14 cellular contexts compared by ENCODE assay signal in genomic region chr5:135028791-135029467, GRCh38. TPM values are rescaled to one million over a fixed set of nuclear protein-coding genes. Genes with fewer than 3 reads are reported as not detected.
DNase-seq lines count a peak whose midpoint lies in the region; ATAC-seq, FAIRE-seq and TF ChIP-seq lines count a peak whose summit lies in the region.
"Had no signal": no experiment of that assay in that cellular context is flagged by ENCODE, and none has a peak within 500 bp of the region (broad histone marks: within the 10 kb centered on the region; RNA-seq: fewer than 3 reads in every experiment).

No MANE protein-coding gene starts in this region.

- H3K23ac ChIP-seq in H1 (ENCODE audit: insufficient read length), result no peak overlapping the region

- H4K91ac ChIP-seq in H1 (replicated peaks; ENCODE audit: insufficient read length, low read length), result peak overlapping the region; percentile 54

- H3K4ac ChIP-seq in H1 (replicated peaks; ENCODE audit: insufficient read length, low read depth, low read length), result no peak overlapping the region

- H3K27me3 Mint-ChIP-seq in memory B cell, result peaks cover 29% of the 10 kb centered on the region

- H2BK12ac ChIP-seq in H1 (ENCODE audit: low read depth, low read length), result peak overlapping the region; percentile 89

- POLR2A ChIA-PET in AG04450 (lab: Yijun Ruan, JAX), result no interaction called here
- POLR2A ChIA-PET in HEK293 (lab: Yijun Ruan, JAX), result no interaction called here
- POLR2A ChIA-PET in H1 (lab: Charles Lee; ENCODE audit: partially characterized antibody), result interaction anchor here (3.1 kb wide), 1 partner anchor 11 kb away, joined by 11 read pairs; no protein-coding TSS in a partner anchor

- WGBS in H1 (ENCODE audit: extremely low coverage in 1 of 2, insufficient coverage in 1 of 2, insufficient read length in 1 of 2, insufficient replicate concordance in 2 of 2, low coverage in 1 of 2, low lambda C conversion rate in 2 of 2, missing lambda C conversion rate in 1 of 2), 2 experiments, result 1% methylated on average over 40 of the region's 62 CpGs; no CpG with 5 or more reads in 1 of the 2 experiments

- TF ChIP-seq CTCF in AG04450 (IDR thresholded peaks at IDR 0.05; ENCODE audit: low read depth, low read length) (no peak), HEK293 (tag by site-specific recombination; IDR thresholded peaks at IDR 0.05) (no peak), H1 (IDR thresholded peaks at IDR 0.05; ENCODE audit: control extremely low read depth in 1 of 3, insufficient read depth in 1 of 3, low read depth in 1 of 3, low read length in 3 of 3) (no peak)

- H3K27ac ChIP-seq in AG04450 (ENCODE audit: low read depth, low read length), result peak overlapping the region; percentile 39
- H3K27ac ChIP-seq in HEK293 (ENCODE audit: extremely low read depth, low read depth, low read length), result no peak overlapping the region
- H3K27ac ChIP-seq in H1 (ENCODE audit: low read depth, low read length), result no peak overlapping the region

- peaks cover 27% of the 10 kb centered on the region for H3K9me3 ChIP-seq in AG04450 (ENCODE audit: control insufficient read depth, insufficient read depth, low read length)
- no peaks in the 10 kb centered on the region for H3K9me3 ChIP-seq in HEK293 (ENCODE audit: control insufficient read depth, insufficient read depth, low read depth, low read length)
- H3K9me3 ChIP-seq in H1 (ENCODE audit: insufficient read depth in 2 of 2, low read depth in 1 of 2, low read length in 1 of 2), result no peaks in the 10 kb centered on the region; a peak in 1 of 4 replicates

- no peak for TF ChIP-seq EP300 in H1 (IDR thresholded peaks at IDR 0.05; ENCODE audit: borderline replicate concordance in 1 of 2, low read depth in 2 of 2, low read length in 2 of 2)

- no peak overlapping the region for H2BK120ac ChIP-seq in H1 (replicated peaks; ENCODE audit: low read depth, low read length)

- H3K4me3 ChIP-seq in AG04450 (ENCODE audit: low read depth, low read length) (peak overlapping the region; percentile 22), HEK293 (ENCODE audit: low read depth, low read length) (no peak overlapping the region), H1 (ENCODE audit: extremely low read depth in 1 of 4, insufficient read depth in 2 of 4, low read depth in 3 of 4, low read length in 4 of 4) (peak overlapping the region; percentile 11 to 47 (median 34); a peak in 7 of 8 replicates)

- H3K14ac ChIP-seq in H1 (ENCODE audit: insufficient read length), result no peak overlapping the region

- FAIRE-seq in H1 (lab: Jason Lieb, UNC), result no peak

- H3K27me3 ChIP-seq in AG04450 (ENCODE audit: control insufficient read depth, insufficient read depth, low read length), result peaks cover 6% of the 10 kb centered on the region
- peaks cover 78 to 100% (median 94%) of the 10 kb centered on the region in 4 experiments for H3K27me3 ChIP-seq in H1 (replicated peaks in 1 of 4; ENCODE audit: control insufficient read depth in 3 of 4, extremely low read depth in 1 of 4, insufficient read depth in 3 of 4, low read length in 3 of 4)

- peaks cover 8% of the 10 kb centered on the region; the same call in 1 of the 2 replicates for H3K23me2 ChIP-seq in H1 (ENCODE audit: low read depth, low read length)

- peaks cover 7% of the 10 kb centered on the region for H3K36me3 Mint-ChIP-seq in memory B cell

- peaks cover 4% of the 10 kb centered on the region for H3K4me1 ChIP-seq in HEK293 (ENCODE audit: control insufficient read depth, insufficient read depth, low read length)
- peaks cover 0 to 29% (median 25%) of the 10 kb centered on the region in 4 experiments; a peak in 6 of 7 replicates for H3K4me1 ChIP-seq in H1 (replicated peaks in 1 of 4; ENCODE audit: control insufficient read depth in 3 of 4, insufficient read depth in 4 of 4, low read length in 3 of 4)

- H4K20me1 ChIP-seq in H1 (replicated peaks in 1 of 2; ENCODE audit: control insufficient read depth in 1 of 2, insufficient read depth in 2 of 2, low read length in 2 of 2), result peaks cover 8 to 43% of the 10 kb centered on the region in 2 experiments

- peak overlapping the region; percentile 6; the same call in 1 of the 2 replicates for H2BK5ac ChIP-seq in H1 (ENCODE audit: low read depth, low read length)

- peaks cover 30% of the 10 kb centered on the region for H3K4me1 Mint-ChIP-seq in memory B cell

- H3K18ac ChIP-seq in H1 (ENCODE audit: extremely low read depth, low read length), result peak overlapping the region; percentile 60; the same call in 1 of the 2 replicates

- H3K79me2 ChIP-seq in H1 (ENCODE audit: control insufficient read depth in 1 of 2, insufficient read depth in 2 of 2, low read length in 2 of 2), result no peaks in the 10 kb centered on the region

- H3K9me3 Mint-ChIP-seq in memory B cell, result peaks cover 7% of the 10 kb centered on the region

- peak overlapping the region; percentile 64 to 71 for H3K4me2 ChIP-seq in H1 (ENCODE audit: insufficient read depth in 1 of 2, low read depth in 2 of 2, low read length in 2 of 2)

- in situ Hi-C loops in ACHN (cut with HindIII; ENCODE audit: low pct_ligation_motif_present, low pct_unique_long_range_greater_than_20kb, low sequenced_read_pairs), result no loop called here

- H3K36me3 ChIP-seq in HEK293 (ENCODE audit: control insufficient read depth in 2 of 2, insufficient read depth in 1 of 2, low read length in 2 of 2), result peaks cover 4 to 43% of the 10 kb centered on the region in 2 experiments; a peak in 2 of 3 replicates
- peaks cover 0 to 12% (median 0%) of the 10 kb centered on the region in 4 experiments; a peak in 1 of 8 replicates for H3K36me3 ChIP-seq in H1 (ENCODE audit: control insufficient read depth in 2 of 4, insufficient read depth in 4 of 4, low read length in 3 of 4)

- H2AFZ ChIP-seq in H1 (ENCODE audit: low read length), result peak overlapping the region; percentile 54; the same call in 1 of the 2 replicates

- DNase-seq in AG04450 (ENCODE audit: low read depth, low spot score) (no peak), H1 (ENCODE audit: low read depth in 1 of 2, low spot score in 2 of 2) (peak in 1 of 2 experiments; percentile 79), memory B cell (ENCODE audit: low spot score in 2 of 2) (no peak), ACHN (no peak), SKM-1 (lab: John Stamatoyannopoulos, UW; ENCODE audit: unreplicated experiment) (no peak), superior temporal gyrus (ENCODE audit: extremely low spot score) (no peak)
- DNase-seq: activated naive CD4-positive, alpha-beta T cell treated with anti-CD3 and anti-CD28 coated beads, Interleukin-2, amount 50 U/mL, for 16 hours; foreskin melanocyte; NCI-H2029 treated with DMSO at 0.1 percent for 48 hours; stimulated activated CD4-positive, alpha-beta T cell treated with anti-CD3 and anti-CD28 coated beads, Interleukin-2, amount 100 ng/mL, for 48 hours; stimulated activated naive CD4-positive, alpha-beta T cell treated with Interleukin-2 at 50 U/mL for 16 hours had no signal

- H2BK15ac ChIP-seq in H1 (ENCODE audit: low read length), result peak overlapping the region; percentile 88; the same call in 1 of the 2 replicates

- no peak overlapping the region for H4K5ac ChIP-seq in H1 (ENCODE audit: insufficient read length, low read depth, low read length)

- no peak for TF ChIP-seq RAD21 in H1 (IDR thresholded peaks at IDR 0.05 in 1 of 2, conservative IDR thresholded peaks at IDR 0.05 in 1 of 2; ENCODE audit: low read depth in 2 of 2, low read length in 2 of 2)

- no peak for ATAC-seq in memory B cell (ENCODE audit: low read depth)
- no peak for ATAC-seq in HG02678 (IDR thresholded peaks at IDR 0.05; ENCODE audit: unreplicated experiment)

- peak overlapping the region; percentile 87 for H3K27ac Mint-ChIP-seq in memory B cell

- no peaks in the 10 kb centered on the region for H3K79me1 ChIP-seq in H1 (ENCODE audit: low read depth, low read length)

- no peak overlapping the region; the same call in 1 of the 2 replicates for H2BK20ac ChIP-seq in H1 (ENCODE audit: low read length)

- H2AK5ac ChIP-seq in H1 (ENCODE audit: low read depth, low read length), result no peak overlapping the region

- H4K8ac ChIP-seq in H1 (ENCODE audit: extremely low read depth, insufficient read depth, low read length), result peak overlapping the region; percentile 83; the same call in 1 of the 2 replicates

- no peak overlapping the region for H3K56ac ChIP-seq in H1 (replicated peaks; ENCODE audit: insufficient read length, low read depth, low read length)

- CTCF ChIA-PET in AG04450 (lab: Charles Lee), result no interaction called here
- CTCF ChIA-PET in HEK293 (lab: Yijun Ruan, JAX), result no interaction called here
- CTCF ChIA-PET in H1 (lab: Charles Lee; ENCODE audit: partially characterized antibody), result interaction anchor here (0.7 to 1.1 kb wide), 3 partner anchors 10 to 163 kb away, joined by 3 to 4 read pairs (median 3); no protein-coding TSS in a partner anchor

- no peak for TF ChIP-seq POLR2A in H1 (IDR thresholded peaks at IDR 0.05; ENCODE audit: control extremely low read depth in 1 of 2, low read depth in 2 of 2, low read length in 2 of 2)

- no peak overlapping the region for H3K4me3 Mint-ChIP-seq in memory B cell

- no peak overlapping the region; a peak in 1 of 7 replicates for H3K9ac ChIP-seq in H1 (replicated peaks in 1 of 4; ENCODE audit: extremely low read depth in 1 of 4, low read depth in 3 of 4, low read length in 3 of 4)

TF ChIP-seq in HEK293, 187 proteins besides CTCF, POLR2A, EP300 and RAD21 (continues in another document):
- TF ChIP-seq ZNF777 (tag by site-specific recombination; IDR thresholded peaks at IDR 0.05; ENCODE audit: borderline replicate concordance), result no peak
- TF ChIP-seq ZSCAN23 (tag by site-specific recombination; IDR thresholded peaks at IDR 0.05), result no peak
- no peak for TF ChIP-seq HOXC10 (CRISPR knock-in tag; IDR thresholded peaks at IDR 0.05)

TF ChIP-seq in H1, 55 proteins besides CTCF, POLR2A, EP300 and RAD21 (continues in another document):
- no peak for TF ChIP-seq BRCA1 (IDR thresholded peaks at IDR 0.05; ENCODE audit: low read depth, low read length)
- TF ChIP-seq KDM4A (IDR thresholded peaks at IDR 0.05; ENCODE audit: low read depth, low read length, severe bottlenecking), result peak; percentile 87
- TF ChIP-seq ASH2L (IDR thresholded peaks at IDR 0.05; ENCODE audit: low read length), result peak; percentile 45

RNA-seq across cellular contexts. Expression of gene PITX1, which starts 5.1 kb away (rescaled TPM):
- polyA plus RNA-seq in AG04450 (2011; rRNA removed) (72.1 and 102 TPM in 2 replicates), H1 (2011; rRNA removed) (0.03 and 0.05 TPM in 2 replicates)
- polyA minus RNA-seq in AG04450 (2011; rRNA and poly(A)+ RNA removed), result 21.7 and 24.2 TPM in 2 replicates
- not detected in 2 replicates for total RNA-seq in H1 (2021; fragmentation: NEBNext Ultra II Directional; extraction: Animal tissue kit (Norgen Biotek cat#: 25700))
- polyA plus RNA-seq in H1 (2011; cell fraction: cytosol; rRNA removed), result 0.05 TPM
- polyA plus RNA-seq in H1 (2011; cell fraction: nucleus; rRNA removed), result 0.06 TPM
- polyA plus RNA-seq in H1 (2012, experiment 1 of 2), result not detected in 4 replicates
- not detected for polyA plus RNA-seq in H1 (2012, experiment 2 of 2)
- 0.04 TPM for polyA plus RNA-seq in H1 (2013, experiment 1 of 2)
- polyA plus RNA-seq in H1 (2013, experiment 2 of 2), result 0.06 TPM
- not detected in 2 replicates for polyA minus RNA-seq in H1 (2011; rRNA and poly(A)+ RNA removed)
- polyA minus RNA-seq in H1 (2011; cell fraction: cytosol; rRNA and poly(A)+ RNA removed), result 0.88 TPM
- polyA minus RNA-seq in H1 (2011; cell fraction: nucleus; rRNA and poly(A)+ RNA removed), result 0.70 TPM
- total RNA-seq: liver had no signal

Comparison
In these comparisons a context has a peak if more than half of its experiments do, and no peak if none do; other contexts are left out.
1. RNA of gene PITX1, which starts 5.1 kb away (polyA plus RNA-seq): 72.1 to 102 TPM in AG04450; 0.03 to 0.06 TPM in H1; every median in the first group is over 10 times any median in the second.